ENCODE assay signal across 8 cellular contexts in the genomic region with DNA sequence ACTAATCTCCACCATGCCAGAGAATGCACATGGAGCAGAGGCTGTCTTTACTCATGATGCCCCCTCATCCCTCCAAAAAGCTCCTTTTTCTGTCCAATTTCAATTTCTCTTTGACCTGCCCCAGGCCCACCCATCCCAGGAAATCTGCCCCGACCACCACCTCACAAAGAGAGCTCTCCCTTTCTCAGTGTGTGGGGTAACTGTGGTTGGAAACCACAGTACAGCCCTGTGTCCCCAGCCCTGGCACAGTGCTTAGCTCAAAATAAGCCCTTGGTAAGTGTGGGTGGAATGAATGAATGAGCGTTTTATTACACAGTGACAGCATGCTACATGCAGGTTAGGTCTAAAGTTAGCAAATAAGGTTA. TPM values are rescaled to one million over a fixed set of nuclear protein-coding genes. Genes with fewer than 3 reads are reported as not detected.
A peak's percentile ranks its signal among the peaks of the same experiment; 100 is the strongest.
DNase-seq lines count a peak whose midpoint lies in the region; ATAC-seq, FAIRE-seq and TF ChIP-seq lines count a peak whose summit lies in the region.

No MANE protein-coding gene starts in this region.

- no peak for DNase-seq in SJCRH30
- DNase-seq in neuronal stem cell (ENCODE audit: low spot score) = no peak
- no peak for DNase-seq in H54 (ENCODE audit: insufficient read length, low spot score)
- DNase-seq in ascending aorta (ENCODE audit: low spot score in 2 of 2) = no peak
- no peak for DNase-seq in aorta
- no peak for DNase-seq in mucosa of gallbladder (ENCODE audit: low spot score)

- intact Hi-C loops in ascending aorta (cut with DNase I) = no loop called here
- intact Hi-C loops in aorta (cut with DNase I) = no loop called here

- no peak overlapping the region for H3K18ac ChIP-seq in neuronal stem cell (ENCODE audit: low read length)

- no peak overlapping the region for H3K23ac ChIP-seq in neuronal stem cell (ENCODE audit: low read depth, low read length, poor library complexity)

- no peak overlapping the region for H3K9ac ChIP-seq in neuronal stem cell (ENCODE audit: low read depth, low read length, poor library complexity)

- H3K36me3 ChIP-seq in SJCRH30 (no peaks in the 10 kb centered on the region), neuronal stem cell (replicated peaks in 1 of 2; ENCODE audit: control insufficient read depth in 2 of 2, insufficient read depth in 2 of 2, low read length in 2 of 2) (no peaks in the 10 kb centered on the region), ascending aorta (no peaks in the 10 kb centered on the region), aorta (ENCODE audit: control insufficient read depth in 1 of 2, insufficient read depth in 2 of 2, low read length in 1 of 2) (no peaks in the 10 kb centered on the region)

- no peak overlapping the region for H2BK5ac ChIP-seq in neuronal stem cell (ENCODE audit: low read length)

- H3K9me3 ChIP-seq in SJCRH30 (replicated peaks) = no peaks in the 10 kb centered on the region
- no peaks in the 10 kb centered on the region for H3K9me3 ChIP-seq in neuronal stem cell (replicated peaks in 1 of 2; ENCODE audit: control insufficient read depth in 2 of 2, insufficient read depth in 1 of 2, low read depth in 1 of 2, low read length in 2 of 2)
- H3K9me3 ChIP-seq in ascending aorta = no peaks in the 10 kb centered on the region
- no peaks in the 10 kb centered on the region for H3K9me3 ChIP-seq in aorta (ENCODE audit: control insufficient read depth, low read length)

- WGBS in neuronal stem cell (ENCODE audit: extremely low coverage in 2 of 2, insufficient read length in 2 of 2, insufficient replicate concordance in 1 of 2), 2 donors = no CpG with 5 or more reads among the region's 2 CpGs
- 78% methylated on average over 2 of the region's 2 CpGs for WGBS in aorta, 2 donors

- no peak for TF ChIP-seq POLR2A in H54 (IDR thresholded peaks at IDR 0.05; ENCODE audit: low read depth, low read length)

- H3K4me1 ChIP-seq in SJCRH30 (peaks cover 49% of the 10 kb centered on the region), neuronal stem cell (ENCODE audit: control insufficient read depth in 2 of 2, insufficient read depth in 1 of 2, low read depth in 1 of 2, low read length in 2 of 2) (peaks cover 0 to 16% of the 10 kb centered on the region in 2 donors), ascending aorta (no peaks in the 10 kb centered on the region), aorta (ENCODE audit: control insufficient read depth in 1 of 2, insufficient read depth in 2 of 2, low read length in 2 of 2) (no peaks in the 10 kb centered on the region)

- H3K27ac ChIP-seq in SJCRH30 (peak overlapping the region; percentile 24; the same call in 1 of the 2 replicates), neuronal stem cell (replicated peaks; ENCODE audit: low read length) (no peak overlapping the region), ascending aorta (no peak overlapping the region), aorta (ENCODE audit: low read depth in 1 of 2, low read length in 2 of 2) (no peak overlapping the region)

- H3K4me2 ChIP-seq in neuronal stem cell (ENCODE audit: insufficient read depth, low read length, poor library complexity, severe bottlenecking) = no peak overlapping the region

- H3K14ac ChIP-seq in neuronal stem cell (ENCODE audit: low read length) = no peak overlapping the region

- no peak overlapping the region for H2BK12ac ChIP-seq in neuronal stem cell (ENCODE audit: low read length)

- H3K79me1 ChIP-seq in neuronal stem cell (ENCODE audit: low read depth, low read length) = no peaks in the 10 kb centered on the region

- peak overlapping the region; percentile 14 for H2BK15ac ChIP-seq in neuronal stem cell (ENCODE audit: low read length)

- no peak overlapping the region for H2BK120ac ChIP-seq in neuronal stem cell (ENCODE audit: low read depth, low read length)

- no peak overlapping the region for H2AFZ ChIP-seq in neuronal stem cell (ENCODE audit: low read length)

- H4K8ac ChIP-seq in neuronal stem cell (ENCODE audit: low read depth, low read length) = no peak overlapping the region

- no peak for TF ChIP-seq CTCF in ascending aorta (IDR thresholded peaks at IDR 0.05)

- H3K27me3 ChIP-seq in SJCRH30 = no peaks in the 10 kb centered on the region
- H3K27me3 ChIP-seq in neuronal stem cell (ENCODE audit: control insufficient read depth in 3 of 3, insufficient read depth in 3 of 3, low read depth in 1 of 3, low read length in 3 of 3) = peaks cover 0 to 53% (median 0%) of the 10 kb centered on the region in 3 experiments
- H3K27me3 ChIP-seq in ascending aorta = no peaks in the 10 kb centered on the region
- H3K27me3 ChIP-seq in aorta (ENCODE audit: control insufficient read depth in 1 of 2, insufficient read depth in 2 of 2, low read length in 1 of 2) = no peaks in the 10 kb centered on the region

- no peak overlapping the region for H2AK5ac ChIP-seq in neuronal stem cell (ENCODE audit: low read depth, low read length)

- peak; percentile 23 for ATAC-seq in GM19043 (IDR thresholded peaks at IDR 0.05; ENCODE audit: low read depth, unreplicated experiment)
- ATAC-seq in HG02798 (IDR thresholded peaks at IDR 0.05; ENCODE audit: poor library complexity, unreplicated experiment) = peak; percentile 46
- no peak for ATAC-seq in aorta (ENCODE audit: low FRiP score)

- H3K4me3 ChIP-seq in SJCRH30 (no peak overlapping the region), neuronal stem cell (ENCODE audit: low read length in 2 of 2) (no peak overlapping the region), ascending aorta (no peak overlapping the region), aorta (ENCODE audit: low read length in 2 of 2) (no peak overlapping the region)

- FAIRE-seq in H54 (lab: Jason Lieb, UNC) = no peak

- H3K4ac ChIP-seq in neuronal stem cell (ENCODE audit: low read length) = no peak overlapping the region

- no peak overlapping the region for H4K91ac ChIP-seq in neuronal stem cell (ENCODE audit: low read depth, low read length, poor library complexity)

RNA-seq across cellular contexts. Expression of a gene that starts 43.7 kb away (rescaled TPM):
- total RNA-seq in SJCRH30 (2014; rRNA removed; shearing (Covaris generic)) = 51.4 and 53.5 TPM in 2 replicates
- 26.9 TPM for polyA plus RNA-seq in neuronal stem cell (2013, experiment 1 of 2)
- 26.4 TPM for polyA plus RNA-seq in neuronal stem cell (2013, experiment 2 of 2)
- total RNA-seq in ascending aorta = 62.9 TPM
- total RNA-seq in aorta = 10 to 100 TPM; 80.4 to 81.1 TPM
- 10 to 100 TPM; 27.3 to 57.8 TPM for polyA plus RNA-seq in aorta
- total RNA-seq in mucosa of gallbladder = 73.8 TPM
